9 cellular contexts compared by ENCODE assay signal in genomic region chr3:101195951-101196713, GRCh38.
DNase-seq lines count a peak whose midpoint lies in the region; ATAC-seq, FAIRE-seq and TF ChIP-seq lines count a peak whose summit lies in the region.
"Had no signal": no experiment of that assay in that cellular context is flagged by ENCODE, and none has a peak within 500 bp of the region (broad histone marks: within the 10 kb centered on the region; RNA-seq: fewer than 3 reads in every experiment).

No MANE protein-coding gene starts in this region.

- H3K36me3 ChIP-seq in H7 (replicated peaks; ENCODE audit: control insufficient read depth, insufficient read depth, low read length) (no peaks in the 10 kb centered on the region), PC-9 (ENCODE audit: low read depth) (no peaks in the 10 kb centered on the region), pancreas (no peaks in the 10 kb centered on the region)

- DNase-seq in AG04449 (ENCODE audit: low read depth, low spot score) (peak; percentile 23), H7 (peak; percentile 17), PC-9 (peak; percentile 18 to 82), pancreas (no peak)
- DNase-seq in activated naive CD4-positive, alpha-beta T cell treated with anti-CD3 and anti-CD28 coated beads for 36 hours: no peak
- DNase-seq in effector CD4-positive, alpha-beta T cell: no peak

- intact Hi-C loops in PC-9 (cut with micrococcal nuclease; ENCODE audit: unreplicated experiment) (loop anchor here (1.0 to 10.0 kb wide), 13 partner anchors 123 to 1363 kb away; partner anchors contain the start of gene ABI3BP), pancreas (cut with DNase I) (no loop called here)
- intact Hi-C loops in activated naive CD4-positive, alpha-beta T cell treated with anti-CD3 and anti-CD28 coated beads for 36 hours (cut with micrococcal nuclease): loop anchor here (1.0 to 10.0 kb wide), 3 partner anchors 126 to 731 kb away; no protein-coding TSS in a partner anchor

- peak; percentile 70 for ATAC-seq in esophagus mucosa
- ATAC-seq in pancreas: peak in 3 of 4 donors; percentile 78 to 88 (median 86)
- no peak for ATAC-seq in activated T-helper 17 cell treated with anti-CD3 and anti-CD28 coated beads, Interleukin-2, amount 50 U/mL, for 72 hours (replicated peaks)

- FAIRE-seq in pancreas (lab: Jason Lieb, UNC): peak; percentile 29
- FAIRE-seq: colon had no signal

- no peaks in the 10 kb centered on the region for H3F3A ChIP-seq in PC-9 (ENCODE audit: insufficient read depth, low read depth)

- H3K4me1 ChIP-seq in PC-9 (replicated peaks; ENCODE audit: insufficient read depth) (peaks cover 19% of the 10 kb centered on the region), pancreas (no peaks in the 10 kb centered on the region)

- no peaks in the 10 kb centered on the region for H3K9me3 Mint-ChIP-seq in activated naive CD4-positive, alpha-beta T cell treated with anti-CD3 and anti-CD28 coated beads for 36 hours
- no peaks in the 10 kb centered on the region for H3K9me3 Mint-ChIP-seq in activated T-helper 17 cell treated with anti-CD3 and anti-CD28 coated beads, Interleukin-2, amount 50 U/mL, for 72 hours

- no peaks in the 10 kb centered on the region for H3K9me2 ChIP-seq in PC-9 (ENCODE audit: insufficient read depth)

- H3K36me3 Mint-ChIP-seq in activated naive CD4-positive, alpha-beta T cell treated with anti-CD3 and anti-CD28 coated beads for 36 hours (ENCODE audit: low read depth): no peaks in the 10 kb centered on the region
- H3K36me3 Mint-ChIP-seq in activated T-helper 17 cell treated with anti-CD3 and anti-CD28 coated beads, Interleukin-2, amount 50 U/mL, for 72 hours (ENCODE audit: low read depth): no peaks in the 10 kb centered on the region

- no TSS peak for BruUV-seq in PC-9 (replicated peaks; lab: Mats Ljungman, UMichigan)

- no peaks in the 10 kb centered on the region for H3K79me2 ChIP-seq in PC-9 (ENCODE audit: low read depth)

- CTCF ChIA-PET in AG04449 (lab: Yijun Ruan, JAX) (interaction anchor here (0.6 to 3.1 kb wide), 69 partner anchors 10 to 733 kb away, joined by 3 to 129 read pairs (median 4); partner anchors contain the start of genes ABI3BP and TFG), PC-9 (lab: Charles Lee) (interaction anchor here (0.6 to 1.9 kb wide), 12 partner anchors 14 to 733 kb away, joined by 3 to 23 read pairs (median 4); no protein-coding TSS in a partner anchor)
- CTCF ChIA-PET in activated naive CD4-positive, alpha-beta T cell treated with anti-CD3 and anti-CD28 coated beads for 36 hours (lab: Charles Lee): interaction anchor here (0.7 to 2.3 kb wide), 4 partner anchors 15 to 126 kb away, joined by 3 to 19 read pairs (median 6); no protein-coding TSS in a partner anchor

- H3K4me1 Mint-ChIP-seq in activated naive CD4-positive, alpha-beta T cell treated with anti-CD3 and anti-CD28 coated beads for 36 hours (ENCODE audit: low read depth): no peaks in the 10 kb centered on the region
- no peaks in the 10 kb centered on the region for H3K4me1 Mint-ChIP-seq in activated T-helper 17 cell treated with anti-CD3 and anti-CD28 coated beads, Interleukin-2, amount 50 U/mL, for 72 hours

- H3K4me3 ChIP-seq in AG04449 (ENCODE audit: low read depth, low read length) (no peak overlapping the region), H7 (ENCODE audit: insufficient read depth, low read depth, low read length) (no peak overlapping the region), PC-9 (no peak overlapping the region), pancreas (no peak overlapping the region)

- H3K9me3 ChIP-seq in PC-9 (ENCODE audit: insufficient read depth, low read depth) (no peaks in the 10 kb centered on the region; the same call in 1 of the 2 replicates), pancreas (no peaks in the 10 kb centered on the region)

- H3K4me3 Mint-ChIP-seq in activated naive CD4-positive, alpha-beta T cell treated with anti-CD3 and anti-CD28 coated beads for 36 hours: no peak overlapping the region
- H3K4me3 Mint-ChIP-seq in activated T-helper 17 cell treated with anti-CD3 and anti-CD28 coated beads, Interleukin-2, amount 50 U/mL, for 72 hours: no peak overlapping the region

- H3K27me3 Mint-ChIP-seq in activated naive CD4-positive, alpha-beta T cell treated with anti-CD3 and anti-CD28 coated beads for 36 hours (ENCODE audit: low read depth): peaks cover 9% of the 10 kb centered on the region
- peaks cover under 1% of the 10 kb centered on the region for H3K27me3 Mint-ChIP-seq in activated T-helper 17 cell treated with anti-CD3 and anti-CD28 coated beads, Interleukin-2, amount 50 U/mL, for 72 hours

- TF ChIP-seq CTCF in AG04449 (IDR thresholded peaks at IDR 0.05; ENCODE audit: insufficient read depth, low read length, missing control alignments) (peak; percentile 37), PC-9 (conservative IDR thresholded peaks at IDR 0.05) (peak; percentile 96), pancreas (IDR thresholded peaks at IDR 0.05) (peak in 2 of 4 donors; percentile 9 to 22)

- peak overlapping the region; percentile 7; the same call in 1 of the 2 replicates for H2AFZ ChIP-seq in PC-9

- H4K20me1 ChIP-seq in PC-9 (ENCODE audit: insufficient read depth): no peaks in the 10 kb centered on the region

- H3K27ac Mint-ChIP-seq in activated naive CD4-positive, alpha-beta T cell treated with anti-CD3 and anti-CD28 coated beads for 36 hours: no peak overlapping the region
- H3K27ac Mint-ChIP-seq in activated T-helper 17 cell treated with anti-CD3 and anti-CD28 coated beads, Interleukin-2, amount 50 U/mL, for 72 hours: no peak overlapping the region

- H3K27ac ChIP-seq in PC-9 (no peak overlapping the region), pancreas (no peak overlapping the region)

- no peak overlapping the region for H3K4me2 ChIP-seq in PC-9

- POLR2A ChIA-PET in AG04449 (lab: Yijun Ruan, JAX) (interaction anchor here (0.7 kb wide), 3 partner anchors 241 to 418 kb away, joined by 3 read pairs; no protein-coding TSS in a partner anchor), PC-9 (lab: Charles Lee; ENCODE audit: unreplicated experiment) (interaction anchor here (0.7 kb wide), 2 partner anchors 427 to 735 kb away, joined by 3 to 4 read pairs; no protein-coding TSS in a partner anchor)

- 36% methylated on average over 6 of the region's 6 CpGs for WGBS in pancreas, 2 donors

- no peaks in the 10 kb centered on the region for H3K27me3 ChIP-seq in H7 (ENCODE audit: control insufficient read depth, insufficient read depth, low read length)
- no peaks in the 10 kb centered on the region for H3K27me3 ChIP-seq in PC-9 (ENCODE audit: insufficient read depth, low read depth)
- H3K27me3 ChIP-seq in pancreas: no peaks in the 10 kb centered on the region

Comparison
In these comparisons a context has a peak if more than half of its experiments do, and no peak if none do; other contexts are left out.
1. DNase-seq: peak in AG04449 (single experiment), H7 (single experiment) and PC-9 (2 of 2); none in pancreas (0 of 6), activated naive CD4-positive, alpha-beta T cell treated with anti-CD3 and anti-CD28 coated beads for 36 hours (single experiment) and effector CD4-positive, alpha-beta T cell (single experiment).
2. intact Hi-C loops: an anchor here in PC-9 (1.0 to 10.0 kb wide) and activated naive CD4-positive, alpha-beta T cell treated with anti-CD3 and anti-CD28 coated beads for 36 hours (1.0 to 10.0 kb wide); none called in pancreas.